22 cellular contexts compared by ENCODE assay signal in genomic region chr7:36752026-36752735, GRCh38. TPM values are rescaled to one million over a fixed set of nuclear protein-coding genes. Genes with fewer than 3 reads are reported as not detected.
A peak's percentile ranks its signal among the peaks of the same experiment; 100 is the strongest.
DNase-seq lines count a peak whose midpoint lies in the region; ATAC-seq and TF ChIP-seq lines count a peak whose summit lies in the region.
"Had no signal": no experiment of that assay in that cellular context is flagged by ENCODE, and none has a peak within 500 bp of the region (broad histone marks: within the 10 kb centered on the region; RNA-seq: fewer than 3 reads in every experiment).

No MANE protein-coding gene starts in this region.

- DNase-seq in NCI-H82 (lab: John Stamatoyannopoulos, UW) (peak; percentile 29), epithelial cell of proximal tubule (ENCODE audit: low read depth) (peak; percentile 52), left lobe of liver (ENCODE audit: low spot score) (no peak), renal cortical epithelial cell (ENCODE audit: low read depth) (peak; percentile 51), MG63 (no peak)
- no peak for DNase-seq in activated CD8-positive, alpha-beta memory T cell treated with anti-CD3 and anti-CD28 coated beads, Interleukin-2, amount 10 ng/mL, durations not matched to agents 7 days and 5 days
- DNase-seq: 8988T; BE2C; C1 segment of cervical spinal cord; CD4-positive, CD25-positive, alpha-beta regulatory T cell; CD8-positive, alpha-beta memory T cell; COR-L47; DMS 273 treated with DMSO at 0.1 percent for 48 hours; DMS53; DND-41; EL; GM23248; IMR-90 had no signal

- H3K36me3 ChIP-seq in MG63 = no peaks in the 10 kb centered on the region
- H3K36me3 ChIP-seq: BE2C, HAP-1 had no signal

- no peak overlapping the region for H3K27ac Mint-ChIP-seq in activated CD8-positive, alpha-beta memory T cell treated with anti-CD3 and anti-CD28 coated beads, Interleukin-2, amount 10 ng/mL, durations not matched to agents 7 days and 5 days

- ATAC-seq in left lobe of liver (peak; percentile 64), GM21737 (IDR thresholded peaks at IDR 0.05; ENCODE audit: unreplicated experiment) (no peak)
- no peak for ATAC-seq in activated CD8-positive, alpha-beta memory T cell treated with anti-CD3 and anti-CD28 coated beads, Interleukin-2, amount 10 ng/mL, durations not matched to agents 7 days and 5 days
- ATAC-seq: GM12878 had no signal

- CTCF ChIA-PET in activated CD8-positive, alpha-beta memory T cell treated with anti-CD3 and anti-CD28 coated beads, Interleukin-2, amount 10 ng/mL, durations not matched to agents 7 days and 5 days (lab: Charles Lee) = interaction anchor here (1.3 kb wide), 1 partner anchor 26 kb away, joined by 3 read pairs; no protein-coding TSS in a partner anchor

- H3K4me1 Mint-ChIP-seq in activated CD8-positive, alpha-beta memory T cell treated with anti-CD3 and anti-CD28 coated beads, Interleukin-2, amount 10 ng/mL, durations not matched to agents 7 days and 5 days = peaks cover 17% of the 10 kb centered on the region

- H3K9me3 ChIP-seq in MG63 = no peaks in the 10 kb centered on the region
- H3K9me3 ChIP-seq: BE2C, HAP-1 had no signal

- no peaks in the 10 kb centered on the region for H3K27me3 ChIP-seq in MG63
- H3K27me3 ChIP-seq: BE2C had no signal

- TF ChIP-seq CTCF in epithelial cell of proximal tubule (conservative IDR thresholded peaks at IDR 0.05; ENCODE audit: low read depth, low read length) = no peak

- H3K36me3 Mint-ChIP-seq in activated CD8-positive, alpha-beta memory T cell treated with anti-CD3 and anti-CD28 coated beads, Interleukin-2, amount 10 ng/mL, durations not matched to agents 7 days and 5 days = peaks cover 11% of the 10 kb centered on the region
- H3K36me3 Mint-ChIP-seq: CD4-positive, CD25-positive, alpha-beta regulatory T cell had no signal

- H3K27me3 Mint-ChIP-seq in activated CD8-positive, alpha-beta memory T cell treated with anti-CD3 and anti-CD28 coated beads, Interleukin-2, amount 10 ng/mL, durations not matched to agents 7 days and 5 days = peaks cover 10% of the 10 kb centered on the region

- H3K4me3 ChIP-seq in epithelial cell of proximal tubule (ENCODE audit: low read depth, low read length) (no peak overlapping the region), MG63 (no peak overlapping the region)
- H3K4me3 ChIP-seq: GM12878, GM23248, HAP-1 had no signal

- no peak overlapping the region for H3K4me3 Mint-ChIP-seq in activated CD8-positive, alpha-beta memory T cell treated with anti-CD3 and anti-CD28 coated beads, Interleukin-2, amount 10 ng/mL, durations not matched to agents 7 days and 5 days
- H3K4me3 Mint-ChIP-seq: CD4-positive, CD25-positive, alpha-beta regulatory T cell; CD8-positive, alpha-beta memory T cell had no signal

- H3K9me3 Mint-ChIP-seq in activated CD8-positive, alpha-beta memory T cell treated with anti-CD3 and anti-CD28 coated beads, Interleukin-2, amount 10 ng/mL, durations not matched to agents 7 days and 5 days (ENCODE audit: low read depth) = no peaks in the 10 kb centered on the region
- H3K9me3 Mint-ChIP-seq: CD8-positive, alpha-beta memory T cell had no signal

RNA-seq across cellular contexts. Expression of gene AOAH, which starts 27.9 kb away (rescaled TPM):
- 0.51 and 1.2 TPM in 2 replicates for total RNA-seq in epithelial cell of proximal tubule
- 3.3 TPM for total RNA-seq in left lobe of liver
- total RNA-seq in renal cortical epithelial cell = 1.2 and 1.9 TPM in 2 replicates
- total RNA-seq in MG63 (2014; rRNA removed; shearing (Covaris generic); ENCODE audit: low replicate concordance) = not detected in 2 replicates
- total RNA-seq in activated CD8-positive, alpha-beta memory T cell treated with anti-CD3 and anti-CD28 coated beads, Interleukin-2, amount 10 ng/mL, durations not matched to agents 7 days and 5 days = 10 to 100 TPM; 44.5 to 48.8 TPM
- total RNA-seq: GM23248, HT-29, IMR-90 had no signal

Comparison
In these comparisons a context has a peak if more than half of its experiments do, and no peak if none do; other contexts are left out.
1. DNase-seq: peak in NCI-H82 (single experiment), epithelial cell of proximal tubule (single experiment) and renal cortical epithelial cell (single experiment); none in left lobe of liver (single experiment), MG63 (single experiment) and activated CD8-positive, alpha-beta memory T cell treated with anti-CD3 and anti-CD28 coated beads, Interleukin-2, amount 10 ng/mL, durations not matched to agents 7 days and 5 days (single experiment).
2. RNA of gene AOAH, which starts 27.9 kb away (total RNA-seq): 44.5 to 48.8 TPM in activated CD8-positive, alpha-beta memory T cell treated with anti-CD3 and anti-CD28 coated beads, Interleukin-2, amount 10 ng/mL, durations not matched to agents 7 days and 5 days; 3.3 TPM in left lobe of liver (single experiment), 0.51 to 1.2 TPM in epithelial cell of proximal tubule, 1.2 to 1.9 TPM in renal cortical epithelial cell and not detected in MG63; every median in the first group is over 10 times any median in the second.